Comparison of ENCODE assay signal across 29 cellular contexts in genomic region chr3:135800071-135800549, GRCh38.
"Had no signal": no experiment of that assay in that cellular context is flagged by ENCODE, and none has a peak within 500 bp of the region (broad histone marks: within the 10 kb centered on the region; RNA-seq: fewer than 3 reads in every experiment).

No MANE protein-coding gene starts in this region.

- H3K27me3 ChIP-seq: hepatocyte, left lung, right atrium auricular region, right lobe of liver, stomach, testis, thyroid gland, upper lobe of right lung had no signal

- ATAC-seq: heart right ventricle; left cardiac atrium; left lung; lower lobe of right lung; natural killer cell; stimulated activated memory B cell treated with anti-CD40 and anti-IgM and Interleukin-4, amounts not matched to agents 10 μg/mL and 1 μg/mL and 100 μg/mL, for 72 hours; upper lobe of right lung had no signal

- H3K36me3 ChIP-seq: heart right ventricle, left lung, lower lobe of right lung, right atrium auricular region, right lobe of liver, stomach, thyroid gland, transverse colon, upper lobe of right lung had no signal

- H3K27ac Mint-ChIP-seq: naive B cell; natural killer cell; progenitor cell of endocrine pancreas; stimulated activated memory B cell treated with anti-CD40 and anti-IgM and Interleukin-4, amounts not matched to agents 10 μg/mL and 1 μg/mL and 100 μg/mL, for 72 hours had no signal

- FAIRE-seq: keratinocyte, urothelium cell line had no signal

- H3K4me3 Mint-ChIP-seq: naive B cell; natural killer cell; stimulated activated memory B cell treated with anti-CD40 and anti-IgM and Interleukin-4, amounts not matched to agents 10 μg/mL and 1 μg/mL and 100 μg/mL, for 72 hours had no signal

- H3K9me3 Mint-ChIP-seq: stimulated activated memory B cell treated with anti-CD40 and anti-IgM and Interleukin-4, amounts not matched to agents 10 μg/mL and 1 μg/mL and 100 μg/mL, for 72 hours had no signal

- H3K4me1 Mint-ChIP-seq: naive B cell; natural killer cell; stimulated activated memory B cell treated with anti-CD40 and anti-IgM and Interleukin-4, amounts not matched to agents 10 μg/mL and 1 μg/mL and 100 μg/mL, for 72 hours had no signal

- H3K27me3 Mint-ChIP-seq: naive B cell had no signal

- DNase-seq: heart right ventricle; kidney glomerular epithelial cell; left cardiac atrium; left lung; lower lobe of right lung; mammary epithelial cell; mesenchymal stem cell; naive B cell; natural killer cell; nucleus accumbens; right lobe of liver; stimulated activated CD4-positive, alpha-beta T cell treated with anti-CD3 and anti-CD28 coated beads, Interleukin-1b, Interleukin-23, amount 100 ng/mL, for 48 hours; stimulated activated CD4-positive, alpha-beta T cell treated with anti-CD3 and anti-CD28 coated beads, Interleukin-2, amount 100 ng/mL, for 48 hours; stimulated activated CD4-positive, alpha-beta T cell treated with anti-CD3 and anti-CD28 coated beads, Interleukin-4, amount 100 ng/mL, for 4 hours; stimulated activated CD8-positive, alpha-beta memory T cell treated with anti-CD3 and anti-CD28 coated beads, Interleukin-4, amount 100 ng/mL, for 48 hours; stimulated activated naive CD4-positive, alpha-beta T cell treated with Interleukin-2 at 50 U/mL for 16 hours; stomach; testis; thyroid gland; upper lobe of right lung had no signal

- H3K27ac ChIP-seq: heart right ventricle, hepatocyte, left lung, lower lobe of right lung, parathyroid adenoma, right atrium auricular region, right lobe of liver, stomach, testis, thyroid gland, upper lobe of right lung had no signal

- H3K4me1 ChIP-seq: heart right ventricle, left lung, lower lobe of right lung, parathyroid adenoma, right atrium auricular region, right lobe of liver, stomach, testis, thyroid gland, upper lobe of right lung had no signal

- H3K36me3 Mint-ChIP-seq: naive B cell; natural killer cell; stimulated activated memory B cell treated with anti-CD40 and anti-IgM and Interleukin-4, amounts not matched to agents 10 μg/mL and 1 μg/mL and 100 μg/mL, for 72 hours had no signal

- H3K4me3 ChIP-seq: heart right ventricle, hepatocyte, left lung, lower lobe of right lung, right atrium auricular region, right lobe of liver, smooth muscle cell, stomach, testis, thyroid gland, transverse colon, upper lobe of right lung had no signal

- H3K9me3 ChIP-seq: heart right ventricle, left lung, lower lobe of right lung, right atrium auricular region, right lobe of liver, stomach, testis, thyroid gland, transverse colon, upper lobe of right lung had no signal
